Comparison of ENCODE assay signal across 2 cellular contexts in genomic region chr3:81716870-81717509, GRCh38.
TF ChIP-seq lines count a peak whose summit lies in the region.

No MANE protein-coding gene starts in this region.

TF ChIP-seq in A549, 52 proteins besides CTCF, POLR2A, EP300 and RAD21 (continued from another document):
- TF ChIP-seq HOXB5 (CRISPR knock-in tag; IDR thresholded peaks at IDR 0.05): no peak
- TF ChIP-seq JUNB (IDR thresholded peaks at IDR 0.05): peak; percentile 14; the same call in 1 of the 2 replicates
- TF ChIP-seq MYC (IDR thresholded peaks at IDR 0.05; ENCODE audit: borderline replicate concordance, low read length): no peak
- no peak for TF ChIP-seq MAX (IDR thresholded peaks at IDR 0.05)
- no peak for TF ChIP-seq SMC3 (IDR thresholded peaks at IDR 0.05)
- TF ChIP-seq CBX8 (IDR thresholded peaks at IDR 0.05): no peak
- no peak for TF ChIP-seq TP53 (CRISPR knock-in tag; IDR thresholded peaks at IDR 0.05)
- no peak for TF ChIP-seq FOSB (CRISPR knock-in tag; IDR thresholded peaks at IDR 0.05)
- TF ChIP-seq ZC3H11A (IDR thresholded peaks at IDR 0.05): no peak
- TF ChIP-seq CEBPB (IDR thresholded peaks at IDR 0.05): peak; percentile 78 to 89; a peak in 3 of 4 replicates
- TF ChIP-seq JUN (IDR thresholded peaks at IDR 0.05): peak; percentile 64; a peak in 2 of 5 replicates
- TF ChIP-seq FOXS1 (CRISPR knock-in tag; IDR thresholded peaks at IDR 0.05): no peak

TF ChIP-seq in Ishikawa, 13 proteins besides CTCF, POLR2A, EP300 and RAD21 (continued from another document):
- TF ChIP-seq USF1 (IDR thresholded peaks at IDR 0.05): no peak
TF ChIP-seq in Ishikawa: peak in this region for 5.
